ENCODE assay signal across 8 cellular contexts in genomic region chr14:52729925-52730707, GRCh38. TPM values are rescaled to one million over a fixed set of nuclear protein-coding genes. Genes with fewer than 3 reads are reported as not detected.
DNase-seq lines count a peak whose midpoint lies in the region; ATAC-seq and TF ChIP-seq lines count a peak whose summit lies in the region.

STYX (plus strand) TSS chr14:52730166; CDS start chr14:52730475, 309 bp downstream.

- TF ChIP-seq RAD21 in Ishikawa (IDR thresholded peaks at IDR 0.05; ENCODE audit: low read depth) = no peak

- intact Hi-C loops in mucosa of descending colon (cut with DNase I, micrococcal nuclease) = no loop called here

- DNase-seq in DMS153 (lab: John Stamatoyannopoulos, UW) (peak; percentile 97), OCI-M2 (lab: John Stamatoyannopoulos, UW; ENCODE audit: unreplicated experiment) (peak; percentile 96), activated T-cell treated with anti-CD3 and anti-CD28 coated beads for 4 hours (peak; percentile 97), epithelial cell of prostate (ENCODE audit: low read depth, low spot score) (peak; percentile 87), mucosa of descending colon (peak; percentile 98 to 99 (median 99))
- peak; percentile 95 to 96 for DNase-seq in stimulated activated CD8-positive, alpha-beta memory T cell treated with anti-CD3 and anti-CD28 coated beads, Interleukin-4, amount 100 ng/mL, for 1 hour (ENCODE audit: low read depth in 2 of 2, low spot score in 1 of 2)

- ATAC-seq in GM21619 (IDR thresholded peaks at IDR 0.05; ENCODE audit: unreplicated experiment) (peak; percentile 91), mucosa of descending colon (peak; percentile 99)

- TF ChIP-seq EP300 in Ishikawa (IDR thresholded peaks at IDR 0.05; ENCODE audit: borderline replicate concordance) = no peak

- no peaks in the 10 kb centered on the region for H3K4me1 ChIP-seq in mucosa of descending colon (ENCODE audit: low read depth)

- H3K27ac ChIP-seq in epithelial cell of prostate = peak within 1 kb of the TSS; percentile 57

- H3K4me3 ChIP-seq in mucosa of descending colon = peak within 1 kb of the TSS; percentile 95

- H3K9me3 ChIP-seq in mucosa of descending colon = no peaks in the 10 kb centered on the region

- H3K36me3 ChIP-seq in mucosa of descending colon (ENCODE audit: low read depth) = no peaks in the 10 kb centered on the region

- TF ChIP-seq CTCF in mucosa of descending colon (IDR thresholded peaks at IDR 0.05) = no peak

TF ChIP-seq in Ishikawa, 13 proteins besides CTCF, POLR2A, EP300 and RAD21:
- peak; percentile 58; the same call in 1 of the 2 replicates for TF ChIP-seq EGR1 (IDR thresholded peaks at IDR 0.05)
- no peak; the same call in 1 of the 2 replicates for TF ChIP-seq CREB1 (IDR thresholded peaks at IDR 0.05; ENCODE audit: low read depth)
- peak; percentile 88 for TF ChIP-seq ZBTB7A (IDR thresholded peaks at IDR 0.05; ENCODE audit: low read depth)
- TF ChIP-seq MAX (IDR thresholded peaks at IDR 0.05) = 0 out of 2 replicates have a peak, but pooled peaks have one; percentile 11
- no peak for TF ChIP-seq TEAD4 (IDR thresholded peaks at IDR 0.05)
- no peak for TF ChIP-seq USF1 (IDR thresholded peaks at IDR 0.05)
- TF ChIP-seq FOXM1 (IDR thresholded peaks at IDR 0.05; ENCODE audit: borderline replicate concordance, low read depth) = no peak
- TF ChIP-seq REST (IDR thresholded peaks at IDR 0.05; ENCODE audit: low read depth) = 0 out of 2 replicates have a peak, but pooled peaks have one; percentile 13
- TF ChIP-seq TAF1 (IDR thresholded peaks at IDR 0.05; ENCODE audit: low read depth) = peak; percentile 93
- no peak for TF ChIP-seq CEBPB (IDR thresholded peaks at IDR 0.05)
- TF ChIP-seq YY1 (IDR thresholded peaks at IDR 0.05; ENCODE audit: low read depth) = peak; percentile 87
- TF ChIP-seq NFIC (IDR thresholded peaks at IDR 0.05) = no peak

RNA-seq across cellular contexts. Expression of gene STYX, which starts in this region (rescaled TPM):
- total RNA-seq in mucosa of descending colon = 10 to 100 TPM in 1 of 3 donors, 1 to 10 TPM in 2; 8.1 to 14.4 (median 9.5) TPM

Comparison
In these comparisons a context has a peak if more than half of its experiments do, and no peak if none do; other contexts are left out.
1. Peak in every context shown above with its lines: DNase-seq, ATAC-seq, H3K4me3 ChIP-seq and H3K27ac ChIP-seq.